18 cellular contexts compared by ENCODE assay signal in genomic region chr7:114104035-114104434, GRCh38.
DNase-seq lines count a peak whose midpoint lies in the region; ATAC-seq and TF ChIP-seq lines count a peak whose summit lies in the region.
"Had no signal": no experiment of that assay in that cellular context is flagged by ENCODE, and none has a peak within 500 bp of the region (broad histone marks: within the 10 kb centered on the region; RNA-seq: fewer than 3 reads in every experiment).

No MANE protein-coding gene starts in this region.

- H4K20me1 ChIP-seq in GM23338 (replicated peaks; ENCODE audit: insufficient read depth), result no peaks in the 10 kb centered on the region

- H3K4me2 ChIP-seq in GM23338 (peak overlapping the region; percentile 45; the same call in 1 of the 2 replicates), mesenchymal stem cell (ENCODE audit: low read length, poor library complexity, severe bottlenecking) (no peak overlapping the region)
- H3K4me2 ChIP-seq: PC-9 had no signal

- no peaks in the 10 kb centered on the region for H3K9me2 ChIP-seq in GM23338 (ENCODE audit: insufficient read depth)

- no peak overlapping the region for H3K18ac ChIP-seq in mesenchymal stem cell (ENCODE audit: low read depth in 1 of 2, low read length in 2 of 2)

- H3K4me1 ChIP-seq in GM23338 (ENCODE audit: insufficient read depth), result peaks cover 10% of the 10 kb centered on the region; the same call in 1 of the 2 replicates
- no peaks in the 10 kb centered on the region for H3K4me1 ChIP-seq in mesenchymal stem cell (ENCODE audit: control insufficient read depth, insufficient read depth, low read depth, low read length)
- no peaks in the 10 kb centered on the region for H3K4me1 ChIP-seq in foreskin keratinocyte

- no peak overlapping the region for H2BK120ac ChIP-seq in mesenchymal stem cell (ENCODE audit: low read depth, low read length)

- no peak overlapping the region for H2BK5ac ChIP-seq in mesenchymal stem cell (ENCODE audit: low read depth, low read length, poor library complexity, severe bottlenecking)

- no peak overlapping the region for H2AK5ac ChIP-seq in mesenchymal stem cell (ENCODE audit: low read length, severe bottlenecking)

- H3K27ac ChIP-seq in GM23338 (ENCODE audit: low read depth) (no peak overlapping the region), SK-N-MC (peak overlapping the region; percentile 76), mesenchymal stem cell (ENCODE audit: low read length, poor library complexity, severe bottlenecking) (no peak overlapping the region), foreskin keratinocyte (no peak overlapping the region)
- H3K27ac ChIP-seq: PC-9, SJCRH30 had no signal

- in situ Hi-C loops in GM13976 (cut with MboI; ENCODE audit: low sequenced_read_pairs, unreplicated experiment), result no loop called here

- H3K4me1 Mint-ChIP-seq in GM23338, result peaks cover 4% of the 10 kb centered on the region; the same call in 1 of the 3 replicates
- H3K4me1 Mint-ChIP-seq: B cell had no signal

- no peak overlapping the region for H3K4me3 Mint-ChIP-seq in GM23338
- H3K4me3 Mint-ChIP-seq: B cell, HFFc6 had no signal

- H3K9ac ChIP-seq in SK-N-MC (ENCODE audit: insufficient read length) (peak overlapping the region; percentile 23), mesenchymal stem cell (ENCODE audit: low read length) (peak overlapping the region; percentile 23)

- no peaks in the 10 kb centered on the region for H3K79me2 ChIP-seq in GM23338 (replicated peaks; ENCODE audit: insufficient read depth)

- H3K23ac ChIP-seq in mesenchymal stem cell (ENCODE audit: low read length in 2 of 2), result no peak overlapping the region

- no peak overlapping the region for H2BK12ac ChIP-seq in mesenchymal stem cell (ENCODE audit: low read length in 2 of 2)

- H3K4me3 ChIP-seq in GM23338 (no peak overlapping the region), SK-N-MC (peak overlapping the region; percentile 30), mesenchymal stem cell (ENCODE audit: insufficient read depth in 1 of 2, low read depth in 1 of 2, low read length in 2 of 2) (no peak overlapping the region)
- H3K4me3 ChIP-seq: PC-9, SJCRH30 had no signal

- 43% methylated on average over 1 of the region's 1 CpG for WGBS in mesenchymal stem cell

- H3K27me3 ChIP-seq in GM23338 (ENCODE audit: insufficient read depth) (no peaks in the 10 kb centered on the region), mesenchymal stem cell (ENCODE audit: control insufficient read depth in 1 of 2, insufficient read depth in 1 of 2, low read length in 2 of 2) (no peaks in the 10 kb centered on the region), foreskin keratinocyte (no peaks in the 10 kb centered on the region)
- H3K27me3 ChIP-seq: SJCRH30 had no signal

- DNase-seq in GM23338 (ENCODE audit: low spot score) (no peak), SK-N-MC (ENCODE audit: low read depth, low spot score) (no peak), dedifferentiated amniotic fluid mesenchymal stem cell (ENCODE audit: extremely low spot score) (peak; percentile 28), mesenchymal stem cell (no peak), foreskin keratinocyte (no peak), GM13976 (ENCODE audit: low spot score) (no peak)
- DNase-seq: 8988T, DMS 273 treated with DMSO at 0.1 percent for 48 hours, HFFc6, NCI-H1417 treated with DMSO at 0.1 percent for 48 hours, NCI-H187 treated with DMSO at 0.1 percent for 48 hours, NCI-H345, NCI-H524 treated with DMSO at 0.1 percent for 48 hours, PC-9, SJCRH30 had no signal

- H3K36me3 ChIP-seq in GM23338 (ENCODE audit: insufficient read depth) (no peaks in the 10 kb centered on the region), SK-N-MC (ENCODE audit: insufficient read depth, low read length) (no peaks in the 10 kb centered on the region; the same call in 1 of the 2 replicates), mesenchymal stem cell (ENCODE audit: control insufficient read depth in 1 of 2, insufficient read depth in 2 of 2, low read depth in 1 of 2, low read length in 2 of 2) (no peaks in the 10 kb centered on the region)

- H3F3A ChIP-seq in GM23338 (replicated peaks; ENCODE audit: low read depth), result no peaks in the 10 kb centered on the region

- no peak overlapping the region for H4K8ac ChIP-seq in mesenchymal stem cell (ENCODE audit: low read length)

- H3K9me3 ChIP-seq in SK-N-MC (ENCODE audit: low read depth, low read length) (no peaks in the 10 kb centered on the region), mesenchymal stem cell (ENCODE audit: control insufficient read depth, low read length) (no peaks in the 10 kb centered on the region)
- H3K9me3 ChIP-seq: SJCRH30 had no signal

- no peak for TF ChIP-seq CTCF in GM23338 (conservative IDR thresholded peaks at IDR 0.05; ENCODE audit: low read depth in 2 of 2)
- TF ChIP-seq CTCF in foreskin keratinocyte (conservative IDR thresholded peaks at IDR 0.05), result no peak
- TF ChIP-seq CTCF in GM13976 (IDR thresholded peaks at IDR 0.05; ENCODE audit: borderline replicate concordance, control extremely low read depth, extremely low read depth, insufficient read depth, missing control alignments), result no peak

- H3K36me3 Mint-ChIP-seq in GM23338 (ENCODE audit: low read depth), result no peaks in the 10 kb centered on the region

- H4K91ac ChIP-seq in mesenchymal stem cell (ENCODE audit: low read length), result no peak overlapping the region

- H3K27ac Mint-ChIP-seq in GM23338, result no peak overlapping the region
- H3K27ac Mint-ChIP-seq: B cell, HFFc6 had no signal

- no peak overlapping the region for H3K4ac ChIP-seq in mesenchymal stem cell (ENCODE audit: low read depth in 1 of 2, low read length in 2 of 2)

- ATAC-seq in GM23338 (no peak), HG03095 (IDR thresholded peaks at IDR 0.05; ENCODE audit: unreplicated experiment) (no peak), foreskin keratinocyte (no peak), HG02938 (IDR thresholded peaks at IDR 0.05; ENCODE audit: unreplicated experiment) (no peak)

- H3K9me3 Mint-ChIP-seq in GM23338, result no peaks in the 10 kb centered on the region
- H3K9me3 Mint-ChIP-seq: HFFc6 had no signal

- no peak overlapping the region for H2BK15ac ChIP-seq in mesenchymal stem cell (ENCODE audit: low read depth, poor library complexity, severe bottlenecking)

- H2AFZ ChIP-seq in GM23338 (no peak overlapping the region), mesenchymal stem cell (ENCODE audit: low read depth, low read length) (no peak overlapping the region)
- H2AFZ ChIP-seq: PC-9 had no signal

- H3K27me3 Mint-ChIP-seq in GM23338 (ENCODE audit: insufficient read depth, low read depth, poor library complexity), result no peaks in the 10 kb centered on the region

- H3K79me1 ChIP-seq in mesenchymal stem cell (replicated peaks; ENCODE audit: low read length, poor library complexity, severe bottlenecking), result peaks cover 2% of the 10 kb centered on the region

- no peak overlapping the region for H3K14ac ChIP-seq in mesenchymal stem cell (ENCODE audit: low read length in 2 of 2)

TF ChIP-seq in GM23338, 12 proteins besides CTCF, POLR2A, EP300 and RAD21:
- TF ChIP-seq CREB1 (CRISPR knock-in tag; IDR thresholded peaks at IDR 0.05; ENCODE audit: low read depth), result no peak
- no peak for TF ChIP-seq ETS1 (IDR thresholded peaks at IDR 0.05)
